In genomic region chr9:137445275-137445807, GRCh38 we compare ENCODE assay signal across 8 cellular contexts. TPM values are rescaled to one million over a fixed set of nuclear protein-coding genes. Genes with fewer than 3 reads are reported as not detected.
A peak's percentile ranks its signal among the peaks of the same experiment; 100 is the strongest.
DNase-seq lines count a peak whose midpoint lies in the region; ATAC-seq and TF ChIP-seq lines count a peak whose summit lies in the region.

No MANE protein-coding gene starts in this region.

- H3K4me3 ChIP-seq in HFF-Myc (replicated peaks; ENCODE audit: low read depth, low read length) (no peak overlapping the region), choroid plexus epithelial cell (ENCODE audit: low read depth, low read length) (no peak overlapping the region), lower leg skin (ENCODE audit: low read depth, poor library complexity, severe bottlenecking) (no peak overlapping the region)

- TF ChIP-seq CTCF in HFF-Myc (IDR thresholded peaks at IDR 0.05; ENCODE audit: low read depth, low read length, missing control alignments) (peak; percentile 86), choroid plexus epithelial cell (conservative IDR thresholded peaks at IDR 0.05; ENCODE audit: low read depth, low read length) (peak; percentile 87), lower leg skin (IDR thresholded peaks at IDR 0.05) (peak in 1 of 3 donors; percentile 64)

- H3K27me3 Mint-ChIP-seq in activated CD4-positive, alpha-beta T cell treated with anti-CD3 and anti-CD28 coated beads for 36 hours = peaks cover 10% of the 10 kb centered on the region

- no peak overlapping the region for H3K27ac Mint-ChIP-seq in activated CD4-positive, alpha-beta T cell treated with anti-CD3 and anti-CD28 coated beads for 36 hours

- peaks cover 7% of the 10 kb centered on the region for H3K36me3 Mint-ChIP-seq in activated CD4-positive, alpha-beta T cell treated with anti-CD3 and anti-CD28 coated beads for 36 hours (ENCODE audit: low read depth)

- CTCF ChIA-PET in activated CD4-positive, alpha-beta T cell treated with anti-CD3 and anti-CD28 coated beads for 36 hours (lab: Charles Lee) = interaction anchor here (0.6 to 1.9 kb wide), 5 partner anchors 13 to 659 kb away, joined by 3 to 5 read pairs (median 3); no protein-coding TSS in a partner anchor

- WGBS in lower leg skin, 2 donors = 14 to 17% methylated on average over 14 of the region's 14 CpGs

- H3K4me1 Mint-ChIP-seq in activated CD4-positive, alpha-beta T cell treated with anti-CD3 and anti-CD28 coated beads for 36 hours = peaks cover 16% of the 10 kb centered on the region

- no peaks in the 10 kb centered on the region for H3K9me3 Mint-ChIP-seq in activated CD4-positive, alpha-beta T cell treated with anti-CD3 and anti-CD28 coated beads for 36 hours (ENCODE audit: low read depth)

- no peak overlapping the region for H3K4me3 Mint-ChIP-seq in activated CD4-positive, alpha-beta T cell treated with anti-CD3 and anti-CD28 coated beads for 36 hours

- ATAC-seq in activated CD4-positive, alpha-beta T cell treated with anti-CD3 and anti-CD28 coated beads for 36 hours = peak; percentile 91
- ATAC-seq in GM18520 (IDR thresholded peaks at IDR 0.05; ENCODE audit: unreplicated experiment) = no peak

- intact Hi-C loops in activated CD4-positive, alpha-beta T cell treated with anti-CD3 and anti-CD28 coated beads for 36 hours (cut with DNase I, micrococcal nuclease) = loop anchor here (1.0 to 10.0 kb wide), 4 partner anchors 22 to 159 kb away; partner anchors contain the start of genes EXD3 (in 2 of the 2) and NOXA1 (in 2 of the 2)
- intact Hi-C loops in lower leg skin (cut with DNase I; ENCODE audit: low total_unique reads) = no loop called here

- no peak for TF ChIP-seq POLR2A in lower leg skin (IDR thresholded peaks at IDR 0.05)

- POLR2A ChIA-PET in activated CD4-positive, alpha-beta T cell treated with anti-CD3 and anti-CD28 coated beads for 36 hours (lab: Charles Lee) = no interaction called here

- DNase-seq in DMS153 (lab: John Stamatoyannopoulos, UW) (peak; percentile 38), HFF-Myc (ENCODE audit: extremely low read depth, low read depth) (peak; percentile 66), NCI-H2227 treated with DMSO at 0.1 percent for 48 hours (lab: John Stamatoyannopoulos, UW) (peak; percentile 33), choroid plexus epithelial cell (ENCODE audit: low read depth) (peak; percentile 84), lower leg skin (ENCODE audit: low spot score in 2 of 2) (peak; percentile 84 to 98)
- DNase-seq in activated CD4-positive, alpha-beta T cell treated with anti-CD3 and anti-CD28 coated beads for 36 hours = peak; percentile 91
- peak; percentile 77 for DNase-seq in stimulated activated CD8-positive, alpha-beta memory T cell treated with anti-CD3 and anti-CD28 coated beads, Interleukin-12 subunit alpha, Interleukin-12 subunit beta, amount 100 ng/mL, for 1 hour (ENCODE audit: low read depth)

RNA-seq across cellular contexts. Expression of gene ENTPD8, which starts 4.2 kb away (rescaled TPM):
- total RNA-seq in activated CD4-positive, alpha-beta T cell treated with anti-CD3 and anti-CD28 coated beads for 36 hours = not detected
- not detected for total RNA-seq in lower leg skin

RNA-seq across cellular contexts. Expression of gene NSMF, which starts 13.8 kb away (rescaled TPM):
- 10 to 100 TPM; 63.6 to 65.0 TPM for total RNA-seq in activated CD4-positive, alpha-beta T cell treated with anti-CD3 and anti-CD28 coated beads for 36 hours
- total RNA-seq in lower leg skin = 10 to 100 TPM; 18.6 to 41.8 (median 24.3) TPM

RNA-seq across cellular contexts. Expression of gene NOXA1, which starts 22.1 kb away (rescaled TPM):
- total RNA-seq in activated CD4-positive, alpha-beta T cell treated with anti-CD3 and anti-CD28 coated beads for 36 hours = 1 to 10 TPM in 1 of 2 experiments, under 1 TPM in 1; 0.97 to 1.7 TPM
- 1 to 10 TPM; 3.1 to 5.6 (median 4.4) TPM for total RNA-seq in lower leg skin

RNA-seq across cellular contexts. Expression of gene EXD3, which starts 22.4 kb away (rescaled TPM):
- total RNA-seq in activated CD4-positive, alpha-beta T cell treated with anti-CD3 and anti-CD28 coated beads for 36 hours = 1 to 10 TPM; 6.7 to 7.1 TPM
- 10 to 100 TPM; 13.8 to 25.7 (median 17.7) TPM for total RNA-seq in lower leg skin

Comparison
In these comparisons a context has a peak if more than half of its experiments do, and no peak if none do; other contexts are left out.
1. DNase-seq: peak in every context shown above with its lines; median percentile 91 in activated CD4-positive, alpha-beta T cell treated with anti-CD3 and anti-CD28 coated beads for 36 hours; 91 in lower leg skin; 84 in choroid plexus epithelial cell; 77 in stimulated activated CD8-positive, alpha-beta memory T cell treated with anti-CD3 and anti-CD28 coated beads, Interleukin-12 subunit alpha, Interleukin-12 subunit beta, amount 100 ng/mL, for 1 hour; 66 in HFF-Myc; 38 in DMS153; 33 in NCI-H2227 treated with DMSO at 0.1 percent for 48 hours.